In genomic region chr19:56837892-56838679, GRCh38 we compare ENCODE assay signal across 1 cellular context.
TF ChIP-seq lines count a peak whose summit lies in the region.

No MANE protein-coding gene starts in this region.

TF ChIP-seq in HepG2, 621 proteins besides CTCF, POLR2A, EP300 and RAD21 (continued from another document and continues in another):
- TF ChIP-seq ZNF280D (CRISPR knock-in tag; IDR thresholded peaks at IDR 0.05) (0 out of 2 replicates have a peak, but pooled peaks have one; percentile 17), ZNF747 (CRISPR knock-in tag; IDR thresholded peaks at IDR 0.05; ENCODE audit: borderline replicate concordance) (no peak), IKZF5 (CRISPR knock-in tag; IDR thresholded peaks at IDR 0.05) (no peak), SMAD9 (CRISPR knock-in tag; IDR thresholded peaks at IDR 0.05) (no peak), NFKBIZ (CRISPR knock-in tag; IDR thresholded peaks at IDR 0.05) (no peak), FOXO4 (CRISPR knock-in tag; conservative IDR thresholded peaks at IDR 0.05) (no peak), ZNF691 (CRISPR knock-in tag; IDR thresholded peaks at IDR 0.05; ENCODE audit: borderline replicate concordance, low read depth) (no peak), ZNF879 (CRISPR knock-in tag; IDR thresholded peaks at IDR 0.05) (no peak), ZNF7 (CRISPR knock-in tag; IDR thresholded peaks at IDR 0.05) (no peak), ZBTB44 (CRISPR knock-in tag; IDR thresholded peaks at IDR 0.05) (no peak), NONO (IDR thresholded peaks at IDR 0.05) (no peak), NONO (CRISPR knock-in tag; conservative IDR thresholded peaks at IDR 0.05) (no peak), AKAP8 (CRISPR knock-in tag; IDR thresholded peaks at IDR 0.05) (peak; percentile 85; the same call in 1 of the 2 replicates), MXI1 (IDR thresholded peaks at IDR 0.05; ENCODE audit: borderline replicate concordance, low read depth, low read length) (peak; percentile 11; the same call in 1 of the 3 replicates), PAXIP1 (CRISPR knock-in tag; conservative IDR thresholded peaks at IDR 0.05) (no peak), ZBTB7A (CRISPR knock-in tag; IDR thresholded peaks at IDR 0.05) (no peak), CENPBD1 (CRISPR knock-in tag; IDR thresholded peaks at IDR 0.05; ENCODE audit: borderline replicate concordance, low read depth) (no peak), U2AF1 (optimal IDR thresholded peaks at IDR 0.05; ENCODE audit: low read depth, low read length) (no peak), ZNF556 (CRISPR knock-in tag; IDR thresholded peaks at IDR 0.05; ENCODE audit: borderline replicate concordance) (no peak), MAFG (CRISPR knock-in tag; IDR thresholded peaks at IDR 0.05) (no peak), ZNF639 (CRISPR knock-in tag; conservative IDR thresholded peaks at IDR 0.05) (no peak), ZNF44 (CRISPR knock-in tag; IDR thresholded peaks at IDR 0.05) (no peak), ZNF503 (CRISPR knock-in tag; IDR thresholded peaks at IDR 0.05) (no peak), DNMT3B (CRISPR knock-in tag; conservative IDR thresholded peaks at IDR 0.05) (no peak), ZBTB34 (CRISPR knock-in tag; IDR thresholded peaks at IDR 0.05) (0 out of 2 replicates have a peak, but pooled peaks have one; percentile 17), ZNF557 (CRISPR knock-in tag; IDR thresholded peaks at IDR 0.05) (no peak), SP5 (CRISPR knock-in tag; IDR thresholded peaks at IDR 0.05; ENCODE audit: borderline replicate concordance, low read depth) (no peak; the same call in 1 of the 2 replicates), TFE3 (CRISPR knock-in tag; IDR thresholded peaks at IDR 0.05) (no peak), HNF1B (CRISPR knock-in tag; IDR thresholded peaks at IDR 0.05) (no peak)
